30 cellular contexts compared by ENCODE assay signal in genomic region chr10:24278519-24278889, GRCh38.
DNase-seq lines count a peak whose midpoint lies in the region; TF ChIP-seq lines count a peak whose summit lies in the region.
"Had no signal": no experiment of that assay in that cellular context is flagged by ENCODE, and none has a peak within 500 bp of the region (broad histone marks: within the 10 kb centered on the region; RNA-seq: fewer than 3 reads in every experiment).

No MANE protein-coding gene starts in this region.

- intact Hi-C loops in adrenal gland (cut with DNase I): no loop called here
- intact Hi-C loops in stomach (cut with DNase I; ENCODE audit: low total_unique reads): no loop called here
- intact Hi-C loops in esophagus muscularis mucosa (cut with DNase I): no loop called here

- DNase-seq in DMS53 (lab: John Stamatoyannopoulos, UW) (peak; percentile 65), DMS53 treated with DMSO at 0.1 percent for 48 hours (lab: John Stamatoyannopoulos, UW; ENCODE audit: unreplicated experiment) (no peak), adrenal gland (no peak), hepatocyte (ENCODE audit: low spot score) (peak; percentile 13), stomach (no peak), esophagus muscularis mucosa (ENCODE audit: extremely low spot score) (no peak), NCI-H526 treated with DMSO at 0.1 percent for 48 hours (lab: John Stamatoyannopoulos, UW) (no peak)
- DNase-seq in stimulated activated CD4-positive, alpha-beta T cell treated with anti-CD3 and anti-CD28 coated beads, Interleukin-4, amount 100 ng/mL, for 24 hours: no peak
- DNase-seq: activated CD4-positive, alpha-beta T cell treated with anti-CD3 and anti-CD28 coated beads, Interleukin-2, amount 50 U/mL, for 4 hours; activated CD8-positive, alpha-beta memory T cell treated with anti-CD3 and anti-CD28 coated beads, Interleukin-2, amount 10 ng/mL, durations not matched to agents 7 days and 5 days; activated gamma-delta T cell treated with Interleukin-2 at 50 U/mL for 16 hours; activated naive CD8-positive, alpha-beta T cell treated with anti-CD3 and anti-CD28 coated beads, Interleukin-2, amount 10 ng/mL, durations not matched to agents 7 days and 5 days; activated T-cell treated with anti-CD3 and anti-CD28 coated beads, Interleukin-2, amount 50 U/mL, for 4 hours; C1 segment of cervical spinal cord; COR-L47; dermis blood vessel endothelial cell; DND-41; GF-D8; GOT3; hypothalamus; left colon; mesendoderm; NCI-H1092; NCI-H2171 treated with DMSO at 0.1 percent for 48 hours; NCI-H510A treated with DMSO at 0.1 percent for 48 hours; sigmoid colon; stimulated activated CD4-positive, alpha-beta T cell treated with anti-CD3 and anti-CD28 coated beads, Interleukin-4, amount 100 ng/mL, for 1 hour; T-helper 2 cell had no signal

- H4K20me1 ChIP-seq in hepatocyte (ENCODE audit: insufficient read depth, poor library complexity, severe bottlenecking): no peaks in the 10 kb centered on the region

- H3K4me3 ChIP-seq in adrenal gland (no peak overlapping the region), hepatocyte (no peak overlapping the region), stomach (no peak overlapping the region), esophagus muscularis mucosa (no peak overlapping the region)
- H3K4me3 ChIP-seq: gastroesophageal sphincter, sigmoid colon had no signal

- no peaks in the 10 kb centered on the region for H3K9me2 ChIP-seq in hepatocyte (replicated peaks; ENCODE audit: insufficient read depth)

- WGBS in adrenal gland, 4 donors: 61 to 74% (median 65%) methylated on average over 1 of the region's 1 CpG
- WGBS in hepatocyte (ENCODE audit: low lambda C conversion rate, missing lambda C conversion rate): 85% methylated on average over 1 of the region's 1 CpG
- WGBS in stomach, 5 donors: 55 to 86% (median 78%) methylated on average over 1 of the region's 1 CpG
- 80% methylated on average over 1 of the region's 1 CpG for WGBS in esophagus muscularis mucosa

- no peak for TF ChIP-seq EP300 in stomach (IDR thresholded peaks at IDR 0.05)
- no peak for TF ChIP-seq EP300 in esophagus muscularis mucosa (IDR thresholded peaks at IDR 0.05)

- H3K9me3 ChIP-seq in adrenal gland (replicated peaks in 1 of 3): no peaks in the 10 kb centered on the region
- no peaks in the 10 kb centered on the region for H3K9me3 ChIP-seq in hepatocyte (ENCODE audit: low read depth)
- peaks cover 0 to 7% (median 0%) of the 10 kb centered on the region in 4 donors for H3K9me3 ChIP-seq in stomach
- H3K9me3 ChIP-seq in esophagus muscularis mucosa: peaks cover 0 to 8% (median 4%) of the 10 kb centered on the region in 4 donors
- H3K9me3 ChIP-seq: sigmoid colon had no signal

- H3K4me2 ChIP-seq in hepatocyte: peak overlapping the region; percentile 48

- H3K36me3 ChIP-seq in adrenal gland (replicated peaks in 1 of 2): no peaks in the 10 kb centered on the region
- no peaks in the 10 kb centered on the region for H3K36me3 ChIP-seq in hepatocyte (replicated peaks; ENCODE audit: insufficient read depth, low read depth)
- H3K36me3 ChIP-seq in stomach: no peaks in the 10 kb centered on the region
- H3K36me3 ChIP-seq in esophagus muscularis mucosa: peaks cover 0 to 8% (median 4%) of the 10 kb centered on the region in 4 donors

- no peaks in the 10 kb centered on the region for H3K27me3 ChIP-seq in adrenal gland
- no peaks in the 10 kb centered on the region for H3K27me3 ChIP-seq in hepatocyte
- H3K27me3 ChIP-seq in stomach: no peaks in the 10 kb centered on the region
- H3K27me3 ChIP-seq in esophagus muscularis mucosa: no peaks in the 10 kb centered on the region
- H3K27me3 ChIP-seq: gastroesophageal sphincter, sigmoid colon had no signal

- TF ChIP-seq POLR2A in adrenal gland (IDR thresholded peaks at IDR 0.05) (no peak), stomach (IDR thresholded peaks at IDR 0.05) (no peak), esophagus muscularis mucosa (IDR thresholded peaks at IDR 0.05; ENCODE audit: low read depth) (no peak)

- H3K79me2 ChIP-seq in hepatocyte: peaks cover 57% of the 10 kb centered on the region

- peak overlapping the region; percentile 61 to 92 (median 86) for H3K27ac ChIP-seq in adrenal gland
- peak overlapping the region; percentile 41 for H3K27ac ChIP-seq in hepatocyte
- peak overlapping the region in 3 of 5 donors; percentile 30 to 73 (median 53) for H3K27ac ChIP-seq in stomach
- no peak overlapping the region for H3K27ac ChIP-seq in esophagus muscularis mucosa (replicated peaks in 1 of 4)
- H3K27ac ChIP-seq: 22Rv1, gastroesophageal sphincter had no signal

- TF ChIP-seq CTCF in adrenal gland (IDR thresholded peaks at IDR 0.05) (no peak), hepatocyte (IDR thresholded peaks at IDR 0.05; ENCODE audit: poor library complexity) (no peak), stomach (IDR thresholded peaks at IDR 0.05) (no peak), esophagus muscularis mucosa (IDR thresholded peaks at IDR 0.05) (no peak)

- peaks cover 19 to 23% of the 10 kb centered on the region in 2 donors for H3K4me1 ChIP-seq in adrenal gland (replicated peaks in 1 of 2)
- H3K4me1 ChIP-seq in hepatocyte (ENCODE audit: insufficient read depth): no peaks in the 10 kb centered on the region
- H3K4me1 ChIP-seq in stomach: peaks cover 0 to 14% (median 0%) of the 10 kb centered on the region in 4 donors
- peaks cover 0 to 7% (median 0%) of the 10 kb centered on the region in 4 donors for H3K4me1 ChIP-seq in esophagus muscularis mucosa
- H3K4me1 ChIP-seq: gastroesophageal sphincter had no signal

- H2AFZ ChIP-seq in hepatocyte: no peak overlapping the region

Comparison
In these comparisons a context has a peak if more than half of its experiments do, and no peak if none do; other contexts are left out.
1. DNase-seq: peak in DMS53 (single experiment) and hepatocyte (single experiment); none in DMS53 treated with DMSO at 0.1 percent for 48 hours (single experiment), adrenal gland (0 of 7), stomach (single experiment), esophagus muscularis mucosa (single experiment), stimulated activated CD4-positive, alpha-beta T cell treated with anti-CD3 and anti-CD28 coated beads, Interleukin-4, amount 100 ng/mL, for 24 hours (single experiment) and NCI-H526 treated with DMSO at 0.1 percent for 48 hours (single experiment).
2. H3K27ac ChIP-seq: peak in adrenal gland (5 of 5), hepatocyte (single experiment) and stomach (3 of 5); none in esophagus muscularis mucosa (0 of 4).